Comparison of ENCODE assay signal across 9 cellular contexts in the genomic region with DNA sequence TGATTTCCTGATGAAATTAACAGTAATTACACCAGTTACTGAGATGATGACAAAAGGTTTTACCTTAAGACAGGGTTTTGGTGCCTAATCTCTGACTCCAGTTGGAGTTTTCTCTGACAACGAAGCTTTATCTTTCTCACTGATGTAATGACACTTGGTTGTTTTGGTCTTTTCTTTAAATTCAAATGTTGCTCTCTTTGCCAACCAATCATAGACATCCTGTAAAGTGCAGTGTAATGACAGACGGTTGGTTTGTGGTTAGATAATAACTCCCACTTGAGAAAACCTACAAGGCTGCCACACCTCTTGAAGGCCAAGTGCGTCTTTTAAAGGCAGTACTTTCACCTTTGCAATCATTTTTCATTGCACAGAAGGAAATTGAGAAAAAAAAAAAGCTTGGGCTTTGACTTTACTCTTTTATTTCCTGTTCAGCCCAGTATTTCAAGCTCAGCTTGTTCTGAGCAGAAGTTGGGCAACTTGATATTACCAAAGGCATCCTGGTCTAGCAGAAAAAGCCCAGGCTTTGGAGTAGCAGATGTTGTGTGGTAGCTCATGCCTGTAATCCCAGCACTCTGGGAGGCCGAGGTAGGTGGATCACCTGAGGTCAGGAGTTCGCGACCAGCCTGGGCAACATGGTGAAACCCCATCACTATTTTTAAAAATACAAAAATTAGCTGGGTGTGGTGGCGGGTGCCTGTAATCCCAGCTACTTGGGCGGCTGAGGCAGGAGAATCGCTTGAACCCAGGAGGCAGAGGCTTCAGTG. TPM values are rescaled to one million over a fixed set of nuclear protein-coding genes. Genes with fewer than 3 reads are reported as not detected.
DNase-seq lines count a peak whose midpoint lies in the region; ATAC-seq and TF ChIP-seq lines count a peak whose summit lies in the region.
"Had no signal": no experiment of that assay in that cellular context is flagged by ENCODE, and none has a peak within 500 bp of the region (broad histone marks: within the 10 kb centered on the region; RNA-seq: fewer than 3 reads in every experiment).

No MANE protein-coding gene starts in this region.

- H3K4me3 Mint-ChIP-seq in activated T-helper 1 cell treated with anti-CD3 and anti-CD28 coated beads, Interleukin-12 subunit alpha, Interleukin-12 subunit beta, Interleukin-2, Interleukin-4 antibody, amounts not matched to agents 30 ng/mL and 10 ng/mL and 1 ng/mL, durations not matched to agents 14 hours and 24 hours and 36 hours = peak overlapping the region; percentile 64

- no peak for TF ChIP-seq POLR2A in vagina (IDR thresholded peaks at IDR 0.05)

- peak overlapping the region; percentile 47 for H3K27ac ChIP-seq in vagina

- intact Hi-C loops in activated T-helper 1 cell treated with anti-CD3 and anti-CD28 coated beads, Interleukin-12 subunit alpha, Interleukin-12 subunit beta, Interleukin-2, Interleukin-4 antibody, amounts not matched to agents 30 ng/mL and 10 ng/mL and 1 ng/mL, durations not matched to agents 14 hours and 24 hours and 36 hours (cut with micrococcal nuclease) = loop anchor here (1.0 kb wide), 2 partner anchors 15 to 19 kb away; a partner anchor contains a TSS
- intact Hi-C loops in left colon (cut with DNase I, micrococcal nuclease) (no loop called here), vagina (cut with DNase I) (no loop called here)

- H3K27me3 ChIP-seq in vagina = no peaks in the 10 kb centered on the region

- peaks cover 62% of the 10 kb centered on the region for H3K4me1 Mint-ChIP-seq in activated T-helper 1 cell treated with anti-CD3 and anti-CD28 coated beads, Interleukin-12 subunit alpha, Interleukin-12 subunit beta, Interleukin-2, Interleukin-4 antibody, amounts not matched to agents 30 ng/mL and 10 ng/mL and 1 ng/mL, durations not matched to agents 14 hours and 24 hours and 36 hours (ENCODE audit: low read depth)

- H3K27me3 Mint-ChIP-seq in activated T-helper 1 cell treated with anti-CD3 and anti-CD28 coated beads, Interleukin-12 subunit alpha, Interleukin-12 subunit beta, Interleukin-2, Interleukin-4 antibody, amounts not matched to agents 30 ng/mL and 10 ng/mL and 1 ng/mL, durations not matched to agents 14 hours and 24 hours and 36 hours (ENCODE audit: insufficient read depth) = no peaks in the 10 kb centered on the region

- DNase-seq in NOMO-1 treated with DMSO at 0.1 percent for 48 hours (lab: John Stamatoyannopoulos, UW; ENCODE audit: unreplicated experiment) (peak; percentile 99), left colon (peak in 1 of 2 donors; percentile 61), vagina (ENCODE audit: extremely low spot score in 2 of 2) (no peak), AG08396 (ENCODE audit: low spot score) (no peak)
- DNase-seq in activated T-helper 1 cell treated with anti-CD3 and anti-CD28 coated beads, Interleukin-12 subunit alpha, Interleukin-12 subunit beta, Interleukin-2, Interleukin-4 antibody, amounts not matched to agents 30 ng/mL and 10 ng/mL and 1 ng/mL, durations not matched to agents 14 hours and 24 hours and 36 hours (ENCODE audit: low spot score) = peak; percentile 66

- H3K27ac Mint-ChIP-seq in activated T-helper 1 cell treated with anti-CD3 and anti-CD28 coated beads, Interleukin-12 subunit alpha, Interleukin-12 subunit beta, Interleukin-2, Interleukin-4 antibody, amounts not matched to agents 30 ng/mL and 10 ng/mL and 1 ng/mL, durations not matched to agents 14 hours and 24 hours and 36 hours = peak overlapping the region; percentile 89

- H3K4me1 ChIP-seq in vagina = peaks cover 28% of the 10 kb centered on the region

- no peak overlapping the region for H3K4me3 ChIP-seq in vagina

- peaks cover 6% of the 10 kb centered on the region for H3K36me3 Mint-ChIP-seq in activated T-helper 1 cell treated with anti-CD3 and anti-CD28 coated beads, Interleukin-12 subunit alpha, Interleukin-12 subunit beta, Interleukin-2, Interleukin-4 antibody, amounts not matched to agents 30 ng/mL and 10 ng/mL and 1 ng/mL, durations not matched to agents 14 hours and 24 hours and 36 hours (ENCODE audit: low read depth)

- ATAC-seq in GM18520 (IDR thresholded peaks at IDR 0.05; ENCODE audit: unreplicated experiment) (peak; percentile 43), HG03354 (IDR thresholded peaks at IDR 0.05; ENCODE audit: poor library complexity, severe bottlenecking, unreplicated experiment) (peak; percentile 80), left colon (peak; percentile 86), GM21526 (IDR thresholded peaks at IDR 0.05; ENCODE audit: low FRiP score, unreplicated experiment) (no peak)

- no peaks in the 10 kb centered on the region for H3K9me3 Mint-ChIP-seq in activated T-helper 1 cell treated with anti-CD3 and anti-CD28 coated beads, Interleukin-12 subunit alpha, Interleukin-12 subunit beta, Interleukin-2, Interleukin-4 antibody, amounts not matched to agents 30 ng/mL and 10 ng/mL and 1 ng/mL, durations not matched to agents 14 hours and 24 hours and 36 hours

- no peak for TF ChIP-seq CTCF in vagina (IDR thresholded peaks at IDR 0.05)

- no peaks in the 10 kb centered on the region for H3K9me3 ChIP-seq in vagina

- no peaks in the 10 kb centered on the region for H3K36me3 ChIP-seq in vagina

RNA-seq across cellular contexts. Expression of a gene that starts 14.9 kb away (rescaled TPM):
- 15.5 and 18.9 TPM in 2 replicates for total RNA-seq in activated T-helper 1 cell treated with anti-CD3 and anti-CD28 coated beads, Interleukin-12 subunit alpha, Interleukin-12 subunit beta, Interleukin-2, Interleukin-4 antibody, amounts not matched to agents 30 ng/mL and 10 ng/mL and 1 ng/mL, durations not matched to agents 14 hours and 24 hours and 36 hours
- total RNA-seq in left colon (10 to 100 TPM; 15.5 to 15.9 TPM), vagina (5.6 TPM)

RNA-seq across cellular contexts. Expression of a gene that starts 32.4 kb away (rescaled TPM):
- total RNA-seq in activated T-helper 1 cell treated with anti-CD3 and anti-CD28 coated beads, Interleukin-12 subunit alpha, Interleukin-12 subunit beta, Interleukin-2, Interleukin-4 antibody, amounts not matched to agents 30 ng/mL and 10 ng/mL and 1 ng/mL, durations not matched to agents 14 hours and 24 hours and 36 hours = 0.12 TPM in 1 of 2 replicates, not detected in the other
- total RNA-seq in left colon (1 to 10 TPM in 1 of 2 donors, under 1 TPM in 1; 0.85 to 1.0 TPM), vagina (4.2 TPM)
- total RNA-seq: T-helper 1 cell treated with Interleukin-12 subunit alpha and Interleukin-12 subunit beta and Interleukin-4 antibody, amounts not matched to agents 30 ng/mL and 1 ng/mL, for 36 hours had no signal

RNA-seq across cellular contexts. Expression of a gene that starts 42.3 kb away (rescaled TPM):
- not detected in 2 replicates for total RNA-seq in activated T-helper 1 cell treated with anti-CD3 and anti-CD28 coated beads, Interleukin-12 subunit alpha, Interleukin-12 subunit beta, Interleukin-2, Interleukin-4 antibody, amounts not matched to agents 30 ng/mL and 10 ng/mL and 1 ng/mL, durations not matched to agents 14 hours and 24 hours and 36 hours
- total RNA-seq in left colon = not detected
- not detected for total RNA-seq in vagina
- total RNA-seq: T-helper 1 cell treated with Interleukin-12 subunit alpha and Interleukin-12 subunit beta and Interleukin-4 antibody, amounts not matched to agents 30 ng/mL and 1 ng/mL, for 36 hours had no signal

RNA-seq across cellular contexts. Expression of a gene that starts 43.2 kb away (rescaled TPM):
- total RNA-seq in activated T-helper 1 cell treated with anti-CD3 and anti-CD28 coated beads, Interleukin-12 subunit alpha, Interleukin-12 subunit beta, Interleukin-2, Interleukin-4 antibody, amounts not matched to agents 30 ng/mL and 10 ng/mL and 1 ng/mL, durations not matched to agents 14 hours and 24 hours and 36 hours = 81.3 and 83.0 TPM in 2 replicates
- total RNA-seq in left colon (10 to 100 TPM; 17.6 to 21.2 TPM), vagina (18.7 TPM)

RNA-seq across cellular contexts. Expression of a gene that starts 45.1 kb away (rescaled TPM):
- not detected in 2 replicates for total RNA-seq in activated T-helper 1 cell treated with anti-CD3 and anti-CD28 coated beads, Interleukin-12 subunit alpha, Interleukin-12 subunit beta, Interleukin-2, Interleukin-4 antibody, amounts not matched to agents 30 ng/mL and 10 ng/mL and 1 ng/mL, durations not matched to agents 14 hours and 24 hours and 36 hours
- not detected for total RNA-seq in left colon
- total RNA-seq in vagina = not detected
- total RNA-seq: T-helper 1 cell treated with Interleukin-12 subunit alpha and Interleukin-12 subunit beta and Interleukin-4 antibody, amounts not matched to agents 30 ng/mL and 1 ng/mL, for 36 hours had no signal

Comparison
In these comparisons a context has a peak if more than half of its experiments do, and no peak if none do; other contexts are left out.
1. DNase-seq: peak in NOMO-1 treated with DMSO at 0.1 percent for 48 hours (single experiment) and activated T-helper 1 cell treated with anti-CD3 and anti-CD28 coated beads, Interleukin-12 subunit alpha, Interleukin-12 subunit beta, Interleukin-2, Interleukin-4 antibody, amounts not matched to agents 30 ng/mL and 10 ng/mL and 1 ng/mL, durations not matched to agents 14 hours and 24 hours and 36 hours (single experiment); none in vagina (0 of 2) and AG08396 (single experiment).